8 cellular contexts compared by ENCODE assay signal in genomic region chr12:93569656-93570551, GRCh38. TPM values are rescaled to one million over a fixed set of nuclear protein-coding genes. Genes with fewer than 3 reads are reported as not detected.
DNase-seq lines count a peak whose midpoint lies in the region; ATAC-seq and TF ChIP-seq lines count a peak whose summit lies in the region.

No MANE protein-coding gene starts in this region.

- peak overlapping the region; percentile 76 for H4K8ac ChIP-seq in trophoblast cell (ENCODE audit: low read depth, low read length)

- H3K27ac Mint-ChIP-seq in activated naive CD8-positive, alpha-beta T cell treated with anti-CD3 and anti-CD28 coated beads, Interleukin-2, amount 50 U/mL, for 24 hours = peak overlapping the region; percentile 75

- intact Hi-C loops in transverse colon (cut with DNase I; ENCODE audit: low total_unique reads) = loop anchor here (2.0 to 10.0 kb wide), 6 partner anchors 65 to 529 kb away; partner anchors contain the start of gene CRADD

- H2BK12ac ChIP-seq in trophoblast cell (ENCODE audit: low read length) = peak overlapping the region; percentile 33

- peak overlapping the region; percentile 90 for H3K14ac ChIP-seq in trophoblast cell (ENCODE audit: low read length)

- H3K4me3 ChIP-seq in cardiac muscle cell (peak overlapping the region; percentile 62), trophoblast cell (ENCODE audit: low read depth, low read length) (peak overlapping the region; percentile 74), transverse colon (peak overlapping the region; percentile 58 to 92 (median 85))

- peak overlapping the region; percentile 10 for H3K9ac ChIP-seq in trophoblast cell (ENCODE audit: low read length)

- peaks cover 36% of the 10 kb centered on the region for H3K36me3 ChIP-seq in KOPT-K1 (ENCODE audit: insufficient read depth, low read length)
- H3K36me3 ChIP-seq in cardiac muscle cell = no peaks in the 10 kb centered on the region
- no peaks in the 10 kb centered on the region for H3K36me3 ChIP-seq in trophoblast cell (ENCODE audit: control insufficient read depth in 1 of 2, insufficient read depth in 2 of 2, low read length in 2 of 2)
- peaks cover 0 to 4% (median under 1%) of the 10 kb centered on the region in 4 donors for H3K36me3 ChIP-seq in transverse colon

- no peak overlapping the region for H3K23ac ChIP-seq in trophoblast cell (ENCODE audit: low read length)

- ATAC-seq in GM21528 (IDR thresholded peaks at IDR 0.05; ENCODE audit: low FRiP score, unreplicated experiment) (peak; percentile 56), SK-N-SH treated with all-trans-retinoic acid at 6 μM for 48 hours (peak; percentile 76)
- ATAC-seq in activated naive CD8-positive, alpha-beta T cell treated with anti-CD3 and anti-CD28 coated beads, Interleukin-2, amount 50 U/mL, for 24 hours = peak; percentile 47

- H3K36me3 Mint-ChIP-seq in activated naive CD8-positive, alpha-beta T cell treated with anti-CD3 and anti-CD28 coated beads, Interleukin-2, amount 50 U/mL, for 24 hours (ENCODE audit: low read depth) = peaks cover 10% of the 10 kb centered on the region

- H3K9me3 ChIP-seq in KOPT-K1 (ENCODE audit: insufficient read depth, low read length, poor library complexity, severe bottlenecking) (no peaks in the 10 kb centered on the region), cardiac muscle cell (ENCODE audit: low read depth) (no peaks in the 10 kb centered on the region), trophoblast cell (ENCODE audit: insufficient read depth, low read depth, low read length) (no peaks in the 10 kb centered on the region), transverse colon (no peaks in the 10 kb centered on the region)

- peaks cover 28% of the 10 kb centered on the region for H3K4me1 Mint-ChIP-seq in activated naive CD8-positive, alpha-beta T cell treated with anti-CD3 and anti-CD28 coated beads, Interleukin-2, amount 50 U/mL, for 24 hours

- H3K27me3 ChIP-seq in cardiac muscle cell = no peaks in the 10 kb centered on the region
- no peaks in the 10 kb centered on the region for H3K27me3 ChIP-seq in trophoblast cell (ENCODE audit: insufficient read depth, low read length)
- no peaks in the 10 kb centered on the region for H3K27me3 ChIP-seq in transverse colon

- peaks cover 24% of the 10 kb centered on the region for H3K79me1 ChIP-seq in trophoblast cell (ENCODE audit: low read length)

- H3K4me2 ChIP-seq in trophoblast cell (ENCODE audit: low read length) = peak overlapping the region; percentile 82

- H3K4me1 ChIP-seq in cardiac muscle cell (ENCODE audit: low read depth) = peaks cover 3% of the 10 kb centered on the region
- peaks cover 5 to 10% of the 10 kb centered on the region in 2 experiments for H3K4me1 ChIP-seq in trophoblast cell (ENCODE audit: control insufficient read depth in 1 of 2, insufficient read depth in 2 of 2, low read length in 2 of 2)
- peaks cover 0 to 33% (median 21%) of the 10 kb centered on the region in 4 donors for H3K4me1 ChIP-seq in transverse colon

- WGBS in trophoblast cell (ENCODE audit: extremely low coverage, insufficient coverage, insufficient read length) = no CpG with 5 or more reads among the region's 60 CpGs
- 2% methylated on average over 10 to 25 of the region's 60 CpGs for WGBS in transverse colon (ENCODE audit: low coverage in 1 of 2), 2 donors

- in situ Hi-C loops in transverse colon (cut with MboI; ENCODE audit: low pct_ligation_motif_present in 1 of 4, low pct_unique_long_range_greater_than_20kb in 1 of 4, low sequenced_read_pairs in 3 of 4) = loop anchor here (5.0 to 25.0 kb wide), 6 partner anchors 105 to 532 kb away; partner anchors contain the start of gene CRADD (in 1 of the 4)

- no peak overlapping the region for H2AK5ac ChIP-seq in trophoblast cell (ENCODE audit: low read length)

- H2BK5ac ChIP-seq in trophoblast cell (ENCODE audit: low read depth, low read length, poor library complexity) = peak overlapping the region; percentile 65

- DNase-seq in DMS53 (lab: John Stamatoyannopoulos, UW) = peak; percentile 92
- DNase-seq in activated naive CD8-positive, alpha-beta T cell treated with anti-CD3 and anti-CD28 coated beads, Interleukin-2, amount 50 U/mL, for 24 hours = peak; percentile 86
- DNase-seq in cardiac muscle cell (ENCODE audit: low read depth in 1 of 2, low spot score in 1 of 2) = peak; percentile 93 to 94
- peak; percentile 79 to 88 for DNase-seq in trophoblast cell
- DNase-seq in transverse colon = peak; percentile 90

- peak overlapping the region; percentile 37 for H4K12ac ChIP-seq in trophoblast cell (ENCODE audit: low read depth, low read length)

- H2BK120ac ChIP-seq in trophoblast cell (ENCODE audit: insufficient read depth, low read length, poor library complexity) = peak overlapping the region; percentile 70

- H3K27ac ChIP-seq in KOPT-K1 (ENCODE audit: low read depth, low read length, poor library complexity, severe bottlenecking) (peak overlapping the region; percentile 94), cardiac muscle cell (peak overlapping the region; percentile 80), trophoblast cell (ENCODE audit: low read depth, low read length) (peak overlapping the region; percentile 80), transverse colon (peak overlapping the region; percentile 93 to 98 (median 97))

- peaks cover 24% of the 10 kb centered on the region for H3K27me3 Mint-ChIP-seq in activated naive CD8-positive, alpha-beta T cell treated with anti-CD3 and anti-CD28 coated beads, Interleukin-2, amount 50 U/mL, for 24 hours

- peaks cover 6% of the 10 kb centered on the region for H3K79me2 ChIP-seq in trophoblast cell (ENCODE audit: control insufficient read depth, insufficient read depth, low read length, poor library complexity)

- TF ChIP-seq POLR2A in transverse colon (IDR thresholded peaks at IDR 0.05) = no peak

- no peak overlapping the region for H3K4ac ChIP-seq in trophoblast cell (ENCODE audit: low read depth, low read length)

- H3K9me3 Mint-ChIP-seq in activated naive CD8-positive, alpha-beta T cell treated with anti-CD3 and anti-CD28 coated beads, Interleukin-2, amount 50 U/mL, for 24 hours = no peaks in the 10 kb centered on the region

- TF ChIP-seq CTCF in cardiac muscle cell (IDR thresholded peaks at IDR 0.05; ENCODE audit: low read depth, low read length) = peak; percentile 78
- peak; percentile 75 to 86 (median 80) for TF ChIP-seq CTCF in transverse colon (IDR thresholded peaks at IDR 0.05)

- peak overlapping the region; percentile 93 for H4K91ac ChIP-seq in trophoblast cell (ENCODE audit: low read depth, low read length)

- H3K18ac ChIP-seq in trophoblast cell (ENCODE audit: low read length) = peak overlapping the region; percentile 84

- peak overlapping the region; percentile 39 for H2AFZ ChIP-seq in trophoblast cell (ENCODE audit: insufficient read depth, low read length, poor library complexity)

- no peak for TF ChIP-seq EP300 in transverse colon (IDR thresholded peaks at IDR 0.05; ENCODE audit: low read depth)

- peak overlapping the region; percentile 82 for H3K4me3 Mint-ChIP-seq in activated naive CD8-positive, alpha-beta T cell treated with anti-CD3 and anti-CD28 coated beads, Interleukin-2, amount 50 U/mL, for 24 hours

TF ChIP-seq in SK-N-SH treated with all-trans-retinoic acid at 6 μM for 48 hours, 23 proteins besides CTCF, POLR2A, EP300 and RAD21:
- TF ChIP-seq ZNF70 (CRISPR knock-in tag; IDR thresholded peaks at IDR 0.05) (peak; percentile 69; the same call in 1 of the 2 replicates), BACH2 (CRISPR knock-in tag; IDR thresholded peaks at IDR 0.05; ENCODE audit: borderline replicate concordance) (no peak)
TF ChIP-seq in SK-N-SH treated with all-trans-retinoic acid at 6 μM for 48 hours: peak in this region for 1.

RNA-seq across cellular contexts. Expression of gene SOCS2, which starts 2.6 kb away (rescaled TPM):
- total RNA-seq in cardiac muscle cell (40.7 and 46.1 TPM in 2 replicates), transverse colon (100 to 1,000 TPM in 2 of 4 donors, 10 to 100 TPM in 2; 45.5 to 213 (median 79.4) TPM)
- polyA plus RNA-seq in cardiac muscle cell = 19.7 and 20.4 TPM in 2 replicates
- polyA plus RNA-seq in trophoblast cell (2013) = 13.0 and 14.5 TPM in 2 replicates

Comparison
In these comparisons a context has a peak if more than half of its experiments do, and no peak if none do; other contexts are left out.
1. Peak in every context shown above with its lines: DNase-seq, ATAC-seq, H3K4me3 ChIP-seq and H3K27ac ChIP-seq.